In the genomic region with DNA sequence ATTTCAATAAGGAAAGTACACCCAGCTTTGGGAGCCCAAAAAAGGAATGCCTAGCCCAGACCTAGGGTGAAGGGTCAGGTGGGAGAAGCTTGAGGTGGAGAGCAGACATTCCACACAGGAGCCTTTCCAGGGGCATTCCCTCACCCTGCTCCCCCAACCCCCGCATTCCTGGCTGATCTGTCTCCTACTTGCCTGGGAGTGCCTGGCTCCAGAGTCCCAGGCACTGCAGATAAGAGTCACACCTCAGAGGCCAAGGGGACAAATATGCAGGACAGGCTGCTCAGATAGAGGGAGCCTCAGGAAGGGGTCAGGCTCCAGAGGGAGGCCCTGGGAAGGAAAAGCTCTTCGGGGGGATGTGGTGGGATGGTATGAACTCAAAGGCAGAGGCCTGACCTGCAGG, we compare ENCODE assay signal across 1 cellular context.
TF ChIP-seq lines count a peak whose summit lies in the region.

No MANE protein-coding gene starts in this region.

TF ChIP-seq in A549, 52 proteins besides CTCF, POLR2A, EP300 and RAD21 (continued from another document):
- TF ChIP-seq, protein P1, sequence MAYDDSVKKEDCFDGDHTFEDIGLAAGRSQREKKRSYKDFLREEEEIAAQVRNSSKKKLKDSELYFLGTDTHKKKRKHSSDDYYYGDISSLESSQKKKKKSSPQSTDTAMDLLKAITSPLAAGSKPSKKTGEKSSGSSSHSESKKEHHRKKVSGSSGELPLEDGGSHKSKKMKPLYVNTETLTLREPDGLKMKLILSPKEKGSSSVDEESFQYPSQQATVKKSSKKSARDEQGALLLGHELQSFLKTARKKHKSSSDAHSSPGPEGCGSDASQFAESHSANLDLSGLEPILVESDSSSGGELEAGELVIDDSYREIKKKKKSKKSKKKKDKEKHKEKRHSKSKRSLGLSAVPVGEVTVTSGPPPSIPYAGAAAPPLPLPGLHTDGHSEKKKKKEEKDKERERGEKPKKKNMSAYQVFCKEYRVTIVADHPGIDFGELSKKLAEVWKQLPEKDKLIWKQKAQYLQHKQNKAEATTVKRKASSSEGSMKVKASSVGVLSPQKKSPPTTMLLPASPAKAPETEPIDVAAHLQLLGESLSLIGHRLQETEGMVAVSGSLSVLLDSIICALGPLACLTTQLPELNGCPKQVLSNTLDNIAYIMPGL (CRISPR knock-in tag; IDR thresholded peaks at IDR 0.05; ENCODE audit: borderline replicate concordance) = no peak
- TF ChIP-seq BHLHE40 (IDR thresholded peaks at IDR 0.05; ENCODE audit: low read depth, low read length) (no peak), EHF (CRISPR knock-in tag; IDR thresholded peaks at IDR 0.05) (no peak), SMC3 (IDR thresholded peaks at IDR 0.05) (no peak), HOXA7 (CRISPR knock-in tag; IDR thresholded peaks at IDR 0.05) (no peak), POLR2AphosphoS2 (conservative IDR thresholded peaks at IDR 0.05; ENCODE audit: low read length) (no peak), SREBF2 (IDR thresholded peaks at IDR 0.05) (no peak), CBX8 (IDR thresholded peaks at IDR 0.05) (no peak), ZC3H11A (IDR thresholded peaks at IDR 0.05) (no peak), FOSB (CRISPR knock-in tag; IDR thresholded peaks at IDR 0.05) (no peak), CBX2 (IDR thresholded peaks at IDR 0.05; ENCODE audit: borderline replicate concordance, low read depth) (no peak)
- TF ChIP-seq, protein P2, sequence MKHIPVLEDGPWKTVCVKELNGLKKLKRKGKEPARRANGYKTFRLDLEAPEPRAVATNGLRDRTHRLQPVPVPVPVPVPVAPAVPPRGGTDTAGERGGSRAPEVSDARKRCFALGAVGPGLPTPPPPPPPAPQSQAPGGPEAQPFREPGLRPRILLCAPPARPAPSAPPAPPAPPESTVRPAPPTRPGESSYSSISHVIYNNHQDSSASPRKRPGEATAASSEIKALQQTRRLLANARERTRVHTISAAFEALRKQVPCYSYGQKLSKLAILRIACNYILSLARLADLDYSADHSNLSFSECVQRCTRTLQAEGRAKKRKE (CRISPR knock-in tag; IDR thresholded peaks at IDR 0.05; ENCODE audit: low read depth) = no peak
TF ChIP-seq in A549: peak in this region for 0.
